Comparison of ENCODE assay signal across 8 cellular contexts in genomic region chr13:73722120-73722519, GRCh38.
DNase-seq lines count a peak whose midpoint lies in the region; ATAC-seq, FAIRE-seq and TF ChIP-seq lines count a peak whose summit lies in the region.

No MANE protein-coding gene starts in this region.

- no peak overlapping the region for H3K4me3 ChIP-seq in AG09309 (ENCODE audit: control insufficient read depth, low read depth, low read length)

- peak; percentile 51 for TF ChIP-seq CTCF in AG09309 (IDR thresholded peaks at IDR 0.05; ENCODE audit: control insufficient read depth, insufficient read depth, low read depth, low read length, missing control alignments)

- peak; percentile 85 for FAIRE-seq in RCC 7860 (lab: Jason Lieb, UNC)

- peak; percentile 21 for DNase-seq in AG09309 (ENCODE audit: low read depth)
- peak; percentile 75 for DNase-seq in RCC 7860 (ENCODE audit: low spot score)
- peak; percentile 45 for DNase-seq in iPS DF 19.7 (ENCODE audit: low read depth, low spot score)
- no peak for DNase-seq in NCI-H2227 (lab: John Stamatoyannopoulos, UW; ENCODE audit: unreplicated experiment)
- no peak for DNase-seq in UCSD-AML1 (lab: John Stamatoyannopoulos, UW; ENCODE audit: unreplicated experiment)

- ATAC-seq in GM18498 (IDR thresholded peaks at IDR 0.05; ENCODE audit: unreplicated experiment) (peak; percentile 90), HG02870 (IDR thresholded peaks at IDR 0.05; ENCODE audit: unreplicated experiment) (peak; percentile 97), GM21526 (IDR thresholded peaks at IDR 0.05; ENCODE audit: low FRiP score, unreplicated experiment) (no peak)

Comparison
In these comparisons a context has a peak if more than half of its experiments do, and no peak if none do; other contexts are left out.
1. DNase-seq: peak in AG09309 (single experiment), RCC 7860 (single experiment) and iPS DF 19.7 (single experiment); none in NCI-H2227 (single experiment) and UCSD-AML1 (single experiment).